ENCODE assay signal across 8 cellular contexts in genomic region chr1:225923692-225924555, GRCh38. TPM values are rescaled to one million over a fixed set of nuclear protein-coding genes. Genes with fewer than 3 reads are reported as not detected.
DNase-seq lines count a peak whose midpoint lies in the region; ATAC-seq and TF ChIP-seq lines count a peak whose summit lies in the region.

Gene PYCR2 (minus strand): TSS chr1:225924250. CDS start chr1:225924110, 140 bp downstream.

- H3K36me3 ChIP-seq in WERI-Rb-1 (peaks cover 6% of the 10 kb centered on the region; the same call in 1 of the 2 replicates), mammary epithelial cell (ENCODE audit: insufficient read depth, low read length) (peaks cover 3% of the 10 kb centered on the region), spleen (peaks cover 0 to 36% (median 22%) of the 10 kb centered on the region in 6 donors)

- H3K27me3 ChIP-seq in WERI-Rb-1 (ENCODE audit: insufficient read depth, low read depth, severe bottlenecking) (no peaks in the 10 kb centered on the region), mammary epithelial cell (ENCODE audit: insufficient read depth, low read length) (no peaks in the 10 kb centered on the region), spleen (replicated peaks in 1 of 7) (no peaks in the 10 kb centered on the region)

- in situ Hi-C loops in ACHN (cut with HindIII; ENCODE audit: low pct_ligation_motif_present, low pct_unique_long_range_greater_than_20kb, low sequenced_read_pairs) (no loop called here), mammary epithelial cell (cut with MboI; ENCODE audit: low sequenced_read_pairs in 2 of 2) (no loop called here)

- H3K9ac ChIP-seq in mammary epithelial cell (ENCODE audit: insufficient read depth, low read length): peak within 1 kb of the TSS; percentile 84

- ATAC-seq in GM18873 (IDR thresholded peaks at IDR 0.05; ENCODE audit: low FRiP score, unreplicated experiment) (peak; percentile 96), HG03139 (IDR thresholded peaks at IDR 0.05; ENCODE audit: unreplicated experiment) (peak; percentile 96)

- TSS peak; percentile 60 for BruUV-seq in mammary epithelial cell (replicated peaks; lab: Mats Ljungman, UMichigan)

- H3K4me1 ChIP-seq in mammary epithelial cell (ENCODE audit: insufficient read depth, low read length) (peaks cover 40% of the 10 kb centered on the region), spleen (peaks cover 16 to 56% (median 44%) of the 10 kb centered on the region in 6 donors)

- H3K4me1 Mint-ChIP-seq in immature natural killer cell: peaks cover 27 to 34% of the 10 kb centered on the region in 2 donors

- H2AFZ ChIP-seq in mammary epithelial cell (ENCODE audit: low read depth, low read length): peak within 1 kb of the TSS; percentile 82

- DNase-seq in ACHN (peak; percentile 97), NCI-H2227 (lab: John Stamatoyannopoulos, UW; ENCODE audit: unreplicated experiment) (peak; percentile 98), WERI-Rb-1 (peak; percentile 85), mammary epithelial cell (peak; percentile 94), immature natural killer cell (peak; percentile 96 to 97 (median 96)), spleen (peak; percentile 97)

- WGBS in mammary epithelial cell (ENCODE audit: low coverage, missing lambda C conversion rate): 2% methylated on average over 33 of the region's 80 CpGs
- 0 to 1% (median 0%) methylated on average over 42 to 79 of the region's 80 CpGs for WGBS in spleen, 5 donors

- H3K4me3 ChIP-seq in WERI-Rb-1 (ENCODE audit: low read depth, low read length) (peak within 1 kb of the TSS; percentile 68), mammary epithelial cell (replicated peaks in 1 of 3; ENCODE audit: insufficient read depth in 1 of 3, low read depth in 2 of 3, low read length in 3 of 3) (peak within 1 kb of the TSS; percentile 69 to 97 (median 75)), spleen (peak within 1 kb of the TSS; percentile 70 to 99 (median 94))

- no peaks in the 10 kb centered on the region for H4K20me1 ChIP-seq in mammary epithelial cell (ENCODE audit: insufficient read depth, low read length)

- H3K79me2 ChIP-seq in mammary epithelial cell (ENCODE audit: insufficient read depth, low read length): peaks cover 20% of the 10 kb centered on the region

- peak within 1 kb of the TSS; percentile 91 for H3K4me2 ChIP-seq in mammary epithelial cell (ENCODE audit: insufficient read depth, low read depth, low read length)

- H3K9me3 Mint-ChIP-seq in immature natural killer cell: no peaks in the 10 kb centered on the region

- peak in 1 of 3 donors; percentile 50 for TF ChIP-seq POLR2A in spleen (IDR thresholded peaks at IDR 0.05)

- intact Hi-C loops in mammary epithelial cell (cut with micrococcal nuclease) (loop anchor here (2.0 to 5.0 kb wide), 3 partner anchors 43 to 147 kb away; partner anchors contain the start of gene SRP9), spleen (cut with DNase I; ENCODE audit: low total_unique reads) (no loop called here)

- H3K27me3 Mint-ChIP-seq in immature natural killer cell (ENCODE audit: low read depth in 3 of 3): peaks cover 0 to 11% (median 5%) of the 10 kb centered on the region in 3 donors

- H3K4me3 Mint-ChIP-seq in immature natural killer cell: peak within 1 kb of the TSS; percentile 93 to 96 (median 94)

- dilution Hi-C loops in mammary epithelial cell (cut with HindIII; ENCODE audit: low sequenced_read_pairs): loop anchor here (5.0 kb wide), 4 partner anchors 42 to 107 kb away; partner anchors contain the start of genes SDE2 and TMEM63A

- CTCF ChIA-PET in mammary epithelial cell (lab: Charles Lee; ENCODE audit: low non-redundant PET): interaction anchor here (0.6 kb wide), 2 partner anchors 114 to 146 kb away, joined by 6 to 23 read pairs; partner anchors contain the start of gene EPHX1

- H3K27ac Mint-ChIP-seq in immature natural killer cell: peak within 1 kb of the TSS; percentile 91 to 96 (median 94)

- H3K36me3 Mint-ChIP-seq in immature natural killer cell: peaks cover 0 to 11% (median 0%) of the 10 kb centered on the region in 3 donors

- no peak for TF ChIP-seq CTCF in WERI-Rb-1 (IDR thresholded peaks at IDR 0.05; ENCODE audit: low read depth, low read length)
- TF ChIP-seq CTCF in mammary epithelial cell (conservative IDR thresholded peaks at IDR 0.05 in 1 of 2, IDR thresholded peaks at IDR 0.05 in 1 of 2; ENCODE audit: extremely low read depth in 1 of 2, insufficient read depth in 1 of 2, low read depth in 1 of 2, low read length in 2 of 2): no peak
- peak in 3 of 11 experiments; percentile 16 to 50 (median 38) for TF ChIP-seq CTCF in spleen (IDR thresholded peaks at IDR 0.05 in 8 of 11, conservative IDR thresholded peaks at IDR 0.05 in 3 of 11)

- H3K9me3 ChIP-seq in WERI-Rb-1 (ENCODE audit: severe bottlenecking): no peaks in the 10 kb centered on the region
- H3K9me3 ChIP-seq in mammary epithelial cell (replicated peaks; ENCODE audit: insufficient read depth, low read length): no peaks in the 10 kb centered on the region
- no peaks in the 10 kb centered on the region for H3K9me3 ChIP-seq in spleen

- H3K27ac ChIP-seq in WERI-Rb-1: peak within 1 kb of the TSS; percentile 95
- peak within 1 kb of the TSS; percentile 69 for H3K27ac ChIP-seq in mammary epithelial cell (ENCODE audit: insufficient read depth, low read depth, low read length)
- H3K27ac ChIP-seq in spleen: peak within 1 kb of the TSS; percentile 87 to 95 (median 92)

RNA-seq across cellular contexts. Expression of gene PYCR2, which starts in this region (rescaled TPM):
- total RNA-seq in mammary epithelial cell (10 to 100 TPM; 64.2 to 73.1 TPM), spleen (10 to 100 TPM; 50.0 to 72.8 (median 67.6) TPM)
- polyA plus RNA-seq in mammary epithelial cell (73.6 TPM), immature natural killer cell (100 to 1,000 TPM in 1 of 3 donors, 10 to 100 TPM in 2; 62.0 to 106 (median 72.0) TPM), spleen (10 to 100 TPM; 68.1 to 80.4 (median 79.9) TPM)
- 83.2 TPM for polyA minus RNA-seq in mammary epithelial cell

Comparison
In these comparisons a context has a peak if more than half of its experiments do, and no peak if none do; other contexts are left out.
1. Peak in every context shown above with its lines: DNase-seq, ATAC-seq, H3K4me3 ChIP-seq and H3K27ac ChIP-seq.